Comparison of ENCODE assay signal across 25 cellular contexts in the genomic region with DNA sequence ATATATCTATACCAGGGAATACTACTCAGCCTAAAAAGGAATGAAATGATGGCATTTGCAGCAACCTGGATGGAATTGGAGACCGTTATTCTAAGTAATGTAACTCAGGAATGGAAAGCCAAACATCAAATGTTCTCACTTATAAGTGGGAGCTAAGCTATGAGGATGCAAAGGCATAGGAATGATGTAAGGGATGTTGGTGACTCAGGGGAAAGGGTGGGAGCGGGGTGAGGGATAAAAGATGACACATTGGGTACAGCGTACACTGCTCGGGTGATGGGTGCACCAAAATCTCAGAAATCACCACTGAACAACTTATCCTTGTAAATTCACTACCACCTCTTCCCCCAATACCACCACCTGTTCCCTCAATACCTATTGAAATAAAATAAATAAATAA.
DNase-seq lines count a peak whose midpoint lies in the region; ATAC-seq, FAIRE-seq and TF ChIP-seq lines count a peak whose summit lies in the region.
"Had no signal": no experiment of that assay in that cellular context is flagged by ENCODE, and none has a peak within 500 bp of the region (broad histone marks: within the 10 kb centered on the region; RNA-seq: fewer than 3 reads in every experiment).

No MANE protein-coding gene starts in this region.

- DNase-seq in A172 (ENCODE audit: low spot score): peak; percentile 4
- peak; percentile 5 for DNase-seq in HS-27A (ENCODE audit: low read depth)
- DNase-seq in bronchial epithelial cell (ENCODE audit: low read depth): peak; percentile 74
- peak; percentile 7 for DNase-seq in glomerular visceral epithelial cell (ENCODE audit: extremely low spot score)
- no peak for DNase-seq in activated CD4-positive, alpha-beta memory T cell treated with anti-CD3 and anti-CD28 coated beads for 36 hours
- DNase-seq: AML-193; C1 segment of cervical spinal cord; CD8-positive, alpha-beta T cell; DND-41; GDM1; MV-4-11; NCI-H1105 treated with DMSO at 0.1 percent for 48 hours; NCI-H2029 treated with DMSO at 0.1 percent for 48 hours; NCI-H446; NCI-H526; OCI-M1 had no signal

- CTCF ChIA-PET in activated CD4-positive, alpha-beta memory T cell treated with anti-CD3 and anti-CD28 coated beads for 36 hours (lab: Charles Lee): no interaction called here

- intact Hi-C loops in activated CD4-positive, alpha-beta memory T cell treated with anti-CD3 and anti-CD28 coated beads for 36 hours (cut with micrococcal nuclease): no loop called here

- no peak overlapping the region for H3K4me3 ChIP-seq in bronchial epithelial cell (ENCODE audit: low read depth, low read length)
- H3K4me3 ChIP-seq: HAP-1, SJSA1 had no signal

- FAIRE-seq in bronchial epithelial cell (lab: Jason Lieb, UNC): no peak
- FAIRE-seq: GM18507, RCC 7860 had no signal

- ATAC-seq in stimulated activated memory B cell treated with anti-CD40 and anti-IgM and Interleukin-4, amounts not matched to agents 10 μg/mL and 1 μg/mL and 100 μg/mL, for 72 hours: no peak
- ATAC-seq in HG03432 (IDR thresholded peaks at IDR 0.05; ENCODE audit: unreplicated experiment): no peak
- ATAC-seq in activated CD4-positive, CD25-positive, alpha-beta regulatory T cell treated with anti-CD3 and anti-CD28 coated beads, Interleukin-2, amount 50 U/mL, for 24 hours: no peak
- ATAC-seq: CD8-positive, alpha-beta T cell; Right ventricle myocardium inferior had no signal

- H3K4me1 Mint-ChIP-seq in stimulated activated memory B cell treated with anti-CD40 and anti-IgM and Interleukin-4, amounts not matched to agents 10 μg/mL and 1 μg/mL and 100 μg/mL, for 72 hours: no peaks in the 10 kb centered on the region
- no peaks in the 10 kb centered on the region for H3K4me1 Mint-ChIP-seq in activated CD4-positive, alpha-beta memory T cell treated with anti-CD3 and anti-CD28 coated beads for 36 hours (ENCODE audit: low read depth)
- H3K4me1 Mint-ChIP-seq: IgD-negative memory B cell had no signal

- H3K27me3 Mint-ChIP-seq in stimulated activated memory B cell treated with anti-CD40 and anti-IgM and Interleukin-4, amounts not matched to agents 10 μg/mL and 1 μg/mL and 100 μg/mL, for 72 hours: no peaks in the 10 kb centered on the region
- H3K27me3 Mint-ChIP-seq in activated CD4-positive, alpha-beta memory T cell treated with anti-CD3 and anti-CD28 coated beads for 36 hours: no peaks in the 10 kb centered on the region
- H3K27me3 Mint-ChIP-seq: IgD-negative memory B cell had no signal

- peaks cover 18% of the 10 kb centered on the region for H3K9me3 Mint-ChIP-seq in stimulated activated memory B cell treated with anti-CD40 and anti-IgM and Interleukin-4, amounts not matched to agents 10 μg/mL and 1 μg/mL and 100 μg/mL, for 72 hours
- peaks cover 2% of the 10 kb centered on the region for H3K9me3 Mint-ChIP-seq in activated CD4-positive, alpha-beta memory T cell treated with anti-CD3 and anti-CD28 coated beads for 36 hours
- H3K9me3 Mint-ChIP-seq: CD8-positive, alpha-beta T cell; IgD-negative memory B cell had no signal

- H3K4me3 Mint-ChIP-seq in stimulated activated memory B cell treated with anti-CD40 and anti-IgM and Interleukin-4, amounts not matched to agents 10 μg/mL and 1 μg/mL and 100 μg/mL, for 72 hours: no peak overlapping the region
- H3K4me3 Mint-ChIP-seq in activated CD4-positive, alpha-beta memory T cell treated with anti-CD3 and anti-CD28 coated beads for 36 hours: no peak overlapping the region
- H3K4me3 Mint-ChIP-seq: CD8-positive, alpha-beta T cell; IgD-negative memory B cell had no signal

- H3K36me3 Mint-ChIP-seq in stimulated activated memory B cell treated with anti-CD40 and anti-IgM and Interleukin-4, amounts not matched to agents 10 μg/mL and 1 μg/mL and 100 μg/mL, for 72 hours: no peaks in the 10 kb centered on the region
- H3K36me3 Mint-ChIP-seq in activated CD4-positive, alpha-beta memory T cell treated with anti-CD3 and anti-CD28 coated beads for 36 hours: no peaks in the 10 kb centered on the region
- H3K36me3 Mint-ChIP-seq: CD8-positive, alpha-beta T cell; IgD-negative memory B cell had no signal

- H3K36me3 ChIP-seq in bronchial epithelial cell (ENCODE audit: control insufficient read depth, insufficient read depth, low read length): no peaks in the 10 kb centered on the region
- H3K36me3 ChIP-seq: HAP-1, SJSA1 had no signal

- H3K27ac Mint-ChIP-seq in stimulated activated memory B cell treated with anti-CD40 and anti-IgM and Interleukin-4, amounts not matched to agents 10 μg/mL and 1 μg/mL and 100 μg/mL, for 72 hours: no peak overlapping the region
- no peak overlapping the region for H3K27ac Mint-ChIP-seq in activated CD4-positive, alpha-beta memory T cell treated with anti-CD3 and anti-CD28 coated beads for 36 hours
- H3K27ac Mint-ChIP-seq: CD8-positive, alpha-beta T cell; IgD-negative memory B cell had no signal

- no peak for TF ChIP-seq CTCF in bronchial epithelial cell (IDR thresholded peaks at IDR 0.05; ENCODE audit: insufficient read depth, low read length, severe bottlenecking)

- POLR2A ChIA-PET in activated CD4-positive, alpha-beta memory T cell treated with anti-CD3 and anti-CD28 coated beads for 36 hours (lab: Charles Lee): no interaction called here

- H3K27me3 ChIP-seq in bronchial epithelial cell (ENCODE audit: control insufficient read depth, insufficient read depth, low read length): no peaks in the 10 kb centered on the region
- H3K27me3 ChIP-seq: SJSA1 had no signal
